In the genomic region with DNA sequence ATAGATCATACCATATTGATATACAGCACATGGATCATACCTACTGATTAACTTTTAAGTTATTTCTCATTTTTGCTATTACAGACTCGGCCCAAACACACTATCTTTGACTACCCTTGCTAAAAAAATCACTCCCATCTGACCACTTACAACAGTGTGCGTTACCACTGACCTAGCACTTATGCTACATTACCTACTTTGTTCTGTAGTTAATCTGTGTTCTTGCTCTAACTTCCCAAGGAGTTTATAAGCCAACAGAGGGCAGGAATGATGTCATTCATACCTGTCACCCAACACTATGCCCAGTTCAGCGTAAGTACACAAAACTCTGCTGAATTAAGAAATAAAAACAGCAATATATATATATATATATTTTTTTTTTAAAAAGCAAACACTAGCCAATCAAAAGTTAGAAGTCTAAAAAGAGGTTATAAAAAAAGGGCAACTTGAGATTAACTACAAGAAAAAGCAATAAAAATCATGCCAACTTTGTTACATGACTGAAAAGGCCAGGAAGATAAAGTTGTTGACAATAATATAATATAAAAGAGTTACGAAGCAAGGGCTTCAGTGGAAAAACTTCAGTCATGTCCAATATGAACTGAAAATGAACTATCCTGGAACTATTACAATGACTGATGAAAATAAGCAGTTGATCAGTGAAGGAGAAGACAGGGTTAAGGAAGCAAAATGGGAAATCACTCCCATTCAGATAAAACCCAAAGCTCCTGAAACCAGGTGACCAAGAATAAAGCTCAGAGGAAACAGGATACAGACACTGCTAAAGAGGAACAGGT, we compare ENCODE assay signal across 21 cellular contexts. TPM values are rescaled to one million over a fixed set of nuclear protein-coding genes. Genes with fewer than 3 reads are reported as not detected.
DNase-seq lines count a peak whose midpoint lies in the region; ATAC-seq, FAIRE-seq and TF ChIP-seq lines count a peak whose summit lies in the region.
"Had no signal": no experiment of that assay in that cellular context is flagged by ENCODE, and none has a peak within 500 bp of the region (broad histone marks: within the 10 kb centered on the region; RNA-seq: fewer than 3 reads in every experiment).

No MANE protein-coding gene starts in this region.

- TF ChIP-seq CTCF in left ventricle myocardium inferior (IDR thresholded peaks at IDR 0.05; ENCODE audit: borderline replicate concordance) (no peak), heart left ventricle (IDR thresholded peaks at IDR 0.05) (no peak), esophagus squamous epithelium (IDR thresholded peaks at IDR 0.05) (no peak), pancreas (IDR thresholded peaks at IDR 0.05) (no peak)

- TF ChIP-seq POLR2A in heart left ventricle (IDR thresholded peaks at IDR 0.05): no peak
- no peak for TF ChIP-seq POLR2A in esophagus squamous epithelium (IDR thresholded peaks at IDR 0.05)
- TF ChIP-seq POLR2A in GM12892 (IDR thresholded peaks at IDR 0.05; ENCODE audit: low read depth, low read length): no peak

- intact Hi-C loops in left ventricle myocardium inferior (cut with micrococcal nuclease) (no loop called here), heart left ventricle (cut with DNase I) (no loop called here), esophagus squamous epithelium (cut with DNase I) (no loop called here), pancreas (cut with DNase I) (no loop called here)

- H3K36me3 ChIP-seq in left ventricle myocardium inferior (no peaks in the 10 kb centered on the region), heart left ventricle (peaks cover 0 to 18% (median 0%) of the 10 kb centered on the region in 9 donors), esophagus squamous epithelium (no peaks in the 10 kb centered on the region), pancreas (no peaks in the 10 kb centered on the region)

- peak overlapping the region; percentile 81 for H3K27ac ChIP-seq in left ventricle myocardium inferior (replicated peaks)
- no peak overlapping the region for H3K27ac ChIP-seq in heart left ventricle
- H3K27ac ChIP-seq in esophagus squamous epithelium: peak overlapping the region in 3 of 4 donors; percentile 6 to 42 (median 34)
- H3K27ac ChIP-seq in pancreas: no peak overlapping the region
- H3K27ac ChIP-seq: BLaER1 treated with 17β-estradiol and CSF1 and Interleukin-3, amounts not matched to agents 10 nM and 100 nM; GM23248; PC-9 had no signal

- no peak for FAIRE-seq in pancreas (lab: Jason Lieb, UNC)
- no peak for FAIRE-seq in GM12892 (lab: Jason Lieb, UNC)
- FAIRE-seq: A204.1, G401.6, GM12878, GM18507 had no signal

- H3K4me1 ChIP-seq in left ventricle myocardium inferior: peaks cover 39% of the 10 kb centered on the region
- H3K4me1 ChIP-seq in heart left ventricle: peaks cover 0 to 38% (median 18%) of the 10 kb centered on the region in 12 donors
- H3K4me1 ChIP-seq in esophagus squamous epithelium: peaks cover 6 to 35% (median 19%) of the 10 kb centered on the region in 3 donors
- peaks cover 16 to 31% (median 23%) of the 10 kb centered on the region in 3 donors for H3K4me1 ChIP-seq in pancreas

- ATAC-seq in heart left ventricle: no peak
- ATAC-seq in pancreas: peak; percentile 51 to 79 (median 64)
- ATAC-seq in HG03045 (IDR thresholded peaks at IDR 0.05; ENCODE audit: unreplicated experiment): no peak
- ATAC-seq in HG02763 (IDR thresholded peaks at IDR 0.05; ENCODE audit: unreplicated experiment): no peak
- ATAC-seq in stimulated activated naive CD8-positive, alpha-beta T cell treated with anti-CD3 and anti-CD28 coated beads, Interleukin-15, Interleukin-2, amounts not matched to agents 100 U/mL and 50 U/mL, for 24 hours: no peak
- ATAC-seq: GM12878 had no signal

- H3K9me3 ChIP-seq in left ventricle myocardium inferior (replicated peaks): no peaks in the 10 kb centered on the region
- H3K9me3 ChIP-seq in heart left ventricle: no peaks in the 10 kb centered on the region
- H3K9me3 ChIP-seq in esophagus squamous epithelium: no peaks in the 10 kb centered on the region
- no peaks in the 10 kb centered on the region for H3K9me3 ChIP-seq in pancreas

- no peak overlapping the region for H3K4me3 ChIP-seq in left ventricle myocardium inferior
- H3K4me3 ChIP-seq in heart left ventricle: no peak overlapping the region
- H3K4me3 ChIP-seq in esophagus squamous epithelium: no peak overlapping the region
- H3K4me3 ChIP-seq in pancreas: no peak overlapping the region
- H3K4me3 ChIP-seq: BLaER1 treated with 17β-estradiol and CSF1 and Interleukin-3, amounts not matched to agents 10 nM and 100 nM; GM12878; GM23248; PC-9 had no signal

- WGBS in heart left ventricle, 4 donors: 83 to 93% (median 85%) methylated on average over 4 of the region's 4 CpGs
- WGBS in esophagus squamous epithelium, 2 donors: 85 to 91% methylated on average over 4 of the region's 4 CpGs
- 41 to 49% methylated on average over 4 of the region's 4 CpGs for WGBS in pancreas, 2 donors

- no peak for DNase-seq in left ventricle myocardium inferior
- DNase-seq in heart left ventricle: no peak
- DNase-seq in esophagus squamous epithelium (lab: John Stamatoyannopoulos, UW): no peak
- no peak for DNase-seq in pancreas
- no peak for DNase-seq in GM12892 (ENCODE audit: insufficient read length)
- DNase-seq in stimulated activated naive CD8-positive, alpha-beta T cell treated with anti-CD3 and anti-CD28 coated beads, Interleukin-15, Interleukin-2, amounts not matched to agents 100 U/mL and 50 U/mL, for 24 hours: no peak
- DNase-seq: DND-41, GM23248, HCEC 1CT, KBM-7, NCI-H1417 treated with DMSO at 0.1 percent for 48 hours, NCI-H2029 treated with DMSO at 0.1 percent for 48 hours, NCI-H774, PC-9 had no signal

- H3K27me3 ChIP-seq in left ventricle myocardium inferior (ENCODE audit: low read depth) (no peaks in the 10 kb centered on the region), heart left ventricle (no peaks in the 10 kb centered on the region), esophagus squamous epithelium (no peaks in the 10 kb centered on the region), pancreas (no peaks in the 10 kb centered on the region)
- H3K27me3 ChIP-seq: BLaER1 treated with 17β-estradiol and CSF1 and Interleukin-3, amounts not matched to agents 10 nM and 100 nM had no signal

RNA-seq across cellular contexts. Expression of gene EDC3, which starts 33.6 kb away (rescaled TPM):
- total RNA-seq in left ventricle myocardium inferior (17.2 TPM), heart left ventricle (10 to 100 TPM in 8 of 9 donors, 1 to 10 TPM in 1; 7.3 to 23.0 (median 16.5) TPM), esophagus squamous epithelium (10 to 100 TPM in 3 of 4 donors, 1 to 10 TPM in 1; 10.0 to 17.4 (median 13.2) TPM), pancreas (10 to 100 TPM in 4 of 6 donors, 1 to 10 TPM in 2; 7.6 to 19.5 (median 11.5) TPM)
- polyA plus RNA-seq in heart left ventricle (10 to 100 TPM in 1 of 2 donors, 1 to 10 TPM in 1; 8.3 to 17.1 TPM), pancreas (10 to 100 TPM in 1 of 2 donors, 1 to 10 TPM in 1; 9.7 to 12.3 TPM)
- 20.5 TPM for polyA plus RNA-seq in GM12892 (2012; ENCODE audit: missing spikeins)

RNA-seq across cellular contexts. Expression of gene CLK3, which starts 46.6 kb away (rescaled TPM):
- total RNA-seq in left ventricle myocardium inferior: 53.1 TPM
- total RNA-seq in heart left ventricle: 10 to 100 TPM; 32.8 to 75.9 (median 49.9) TPM
- 10 to 100 TPM; 31.0 to 43.5 TPM for polyA plus RNA-seq in heart left ventricle
- 100 to 1,000 TPM in 1 of 4 donors, 10 to 100 TPM in 3; 46.8 to 105 (median 58.0) TPM for total RNA-seq in esophagus squamous epithelium
- total RNA-seq in pancreas: 10 to 100 TPM; 23.1 to 42.2 (median 28.7) TPM
- 10 to 100 TPM; 63.1 to 89.9 TPM for polyA plus RNA-seq in pancreas
- polyA plus RNA-seq in GM12892 (2012; ENCODE audit: missing spikeins): 57.7 TPM

Comparison
In these comparisons a context has a peak if more than half of its experiments do, and no peak if none do; other contexts are left out.
1. H3K27ac ChIP-seq: peak in left ventricle myocardium inferior (single experiment) and esophagus squamous epithelium (3 of 4); none in heart left ventricle (0 of 12) and pancreas (0 of 4).
2. ATAC-seq: peak in pancreas (4 of 4); none in heart left ventricle (0 of 4), HG03045 (single experiment), HG02763 (single experiment) and stimulated activated naive CD8-positive, alpha-beta T cell treated with anti-CD3 and anti-CD28 coated beads, Interleukin-15, Interleukin-2, amounts not matched to agents 100 U/mL and 50 U/mL, for 24 hours (single experiment).